ENCODE assay signal across 28 cellular contexts in the genomic region with DNA sequence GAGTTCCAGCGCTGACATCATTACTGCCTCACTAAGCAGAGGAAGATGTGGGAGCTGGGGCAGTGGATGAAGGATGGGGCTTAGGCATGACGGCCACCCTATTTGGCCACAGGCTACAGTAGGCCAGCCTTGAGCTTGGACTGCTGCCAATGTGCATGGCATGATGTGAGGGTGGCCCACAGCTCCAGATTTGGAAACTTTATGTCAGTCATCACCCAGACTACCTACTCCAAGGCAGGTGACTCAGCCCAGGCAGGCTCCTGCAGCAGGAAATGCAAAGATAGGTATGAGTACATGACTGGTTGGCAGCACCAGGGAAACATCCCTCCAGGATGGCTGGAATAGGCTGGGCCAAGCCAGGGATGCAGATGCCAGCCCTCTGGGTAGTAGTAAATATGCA.
DNase-seq lines count a peak whose midpoint lies in the region; ATAC-seq and TF ChIP-seq lines count a peak whose summit lies in the region.
"Had no signal": no experiment of that assay in that cellular context is flagged by ENCODE, and none has a peak within 500 bp of the region (broad histone marks: within the 10 kb centered on the region; RNA-seq: fewer than 3 reads in every experiment).

No MANE protein-coding gene starts in this region.

- H3K27ac ChIP-seq in RWPE2 (ENCODE audit: poor library complexity, severe bottlenecking), result peak overlapping the region; percentile 13
- H3K27ac ChIP-seq in foreskin keratinocyte, result no peak overlapping the region
- H3K27ac ChIP-seq: lower lobe of right lung, psoas muscle, thyroid gland had no signal

- H3K27me3 ChIP-seq in RWPE2 (ENCODE audit: insufficient read depth, poor library complexity, severe bottlenecking) (no peaks in the 10 kb centered on the region), foreskin keratinocyte (no peaks in the 10 kb centered on the region)
- H3K27me3 ChIP-seq: thyroid gland had no signal

- DNase-seq in COLO668 (lab: John Stamatoyannopoulos, UW; ENCODE audit: unreplicated experiment) (peak; percentile 8), HPDE6-E6E7 (ENCODE audit: extremely low spot score) (peak; percentile 79), RWPE2 (ENCODE audit: low spot score) (peak; percentile 89), foreskin keratinocyte (peak in 1 of 2 donors; percentile 75), DMS79 treated with DMSO at 0.1 percent for 48 hours (lab: John Stamatoyannopoulos, UW) (no peak), GOT3 (lab: John Stamatoyannopoulos, UW) (no peak), OCI-M2 (lab: John Stamatoyannopoulos, UW; ENCODE audit: unreplicated experiment) (no peak)
- DNase-seq: ACHN; activated CD4-positive, alpha-beta T cell treated with anti-CD3 and anti-CD28 coated beads, Interleukin-2, amount 50 U/mL, for 4 hours; activated CD8-positive, alpha-beta memory T cell treated with anti-CD3 and anti-CD28 coated beads, Interleukin-2, amount 10 ng/mL, durations not matched to agents 7 days and 5 days; activated gamma-delta T cell; activated naive CD8-positive, alpha-beta T cell treated with anti-CD3 and anti-CD28 coated beads for 36 hours; activated T-cell treated with anti-CD3 and anti-CD28 coated beads, Interleukin-2, amount 50 U/mL, for 4 hours; CD4-positive, alpha-beta memory T cell; DND-41; effector memory CD8-positive, alpha-beta T cell; foreskin fibroblast; lower lobe of right lung; naive thymus-derived CD4-positive, alpha-beta T cell; NCI-H1048; NCI-H524; psoas muscle; RPMI8226; stimulated activated CD4-positive, alpha-beta T cell treated with anti-CD3 and anti-CD28 coated beads, Interleukin-4, amount 100 ng/mL, for 24 hours; T-cell; thyroid gland had no signal

- TF ChIP-seq CTCF in RWPE2 (IDR thresholded peaks at IDR 0.05; ENCODE audit: poor library complexity, severe bottlenecking) (no peak), foreskin keratinocyte (conservative IDR thresholded peaks at IDR 0.05) (no peak)

- no peaks in the 10 kb centered on the region for H3K36me3 ChIP-seq in RWPE2 (ENCODE audit: low read depth)
- H3K36me3 ChIP-seq: lower lobe of right lung, thyroid gland had no signal

- H3K9me3 ChIP-seq in RWPE2 (ENCODE audit: severe bottlenecking), result no peaks in the 10 kb centered on the region
- H3K9me3 ChIP-seq: lower lobe of right lung, psoas muscle, thyroid gland had no signal

- ATAC-seq in RWPE2 (ENCODE audit: low read depth) (peak; percentile 83), foreskin keratinocyte (peak; percentile 87), HG02840 (IDR thresholded peaks at IDR 0.05; ENCODE audit: low FRiP score, unreplicated experiment) (no peak)
- ATAC-seq: activated CD4-positive, CD25-positive, alpha-beta regulatory T cell treated with anti-CD3 and anti-CD28 coated beads, Interleukin-2, amount 50 U/mL, for 24 hours; activated CD8-positive, alpha-beta memory T cell treated with anti-CD3 and anti-CD28 coated beads, Interleukin-2, amount 10 ng/mL, durations not matched to agents 7 days and 5 days; activated T-cell treated with anti-CD3 and anti-CD28 coated beads, Interleukin-2, amount 50 U/mL, for 4 hours; effector memory CD8-positive, alpha-beta T cell; lower lobe of right lung; naive thymus-derived CD4-positive, alpha-beta T cell; T-cell had no signal

- H3K4me3 ChIP-seq in RWPE2 (ENCODE audit: severe bottlenecking), result no peak overlapping the region
- H3K4me3 ChIP-seq: lower lobe of right lung, psoas muscle, thyroid gland had no signal

- H3K4me1 ChIP-seq in RWPE2 (ENCODE audit: insufficient read depth, poor library complexity, severe bottlenecking) (peaks cover 32% of the 10 kb centered on the region), foreskin keratinocyte (no peaks in the 10 kb centered on the region)
- H3K4me1 ChIP-seq: lower lobe of right lung, psoas muscle, thyroid gland had no signal

Comparison
In these comparisons a context has a peak if more than half of its experiments do, and no peak if none do; other contexts are left out.
1. DNase-seq: peak in COLO668 (single experiment), HPDE6-E6E7 (single experiment) and RWPE2 (single experiment); none in DMS79 treated with DMSO at 0.1 percent for 48 hours (single experiment), GOT3 (single experiment) and OCI-M2 (single experiment).